In genomic region chr5:151254533-151254932, GRCh38 we compare ENCODE assay signal across 14 cellular contexts. TPM values are rescaled to one million over a fixed set of nuclear protein-coding genes. Genes with fewer than 3 reads are reported as not detected.
A peak's percentile ranks its signal among the peaks of the same experiment; 100 is the strongest.
DNase-seq lines count a peak whose midpoint lies in the region; ATAC-seq, FAIRE-seq and TF ChIP-seq lines count a peak whose summit lies in the region.
"Had no signal": no experiment of that assay in that cellular context is flagged by ENCODE, and none has a peak within 500 bp of the region (broad histone marks: within the 10 kb centered on the region; RNA-seq: fewer than 3 reads in every experiment).

No MANE protein-coding gene starts in this region.

- H3K27me3 Mint-ChIP-seq in CD14-positive monocyte (ENCODE audit: low read depth in 3 of 3) = peaks cover 0 to 2% (median 2%) of the 10 kb centered on the region in 3 donors
- peaks cover 1% of the 10 kb centered on the region for H3K27me3 Mint-ChIP-seq in IgD-negative memory B cell
- H3K27me3 Mint-ChIP-seq in brain = peaks cover 5% of the 10 kb centered on the region
- peaks cover 0 to 5% of the 10 kb centered on the region in 2 donors for H3K27me3 Mint-ChIP-seq in natural killer cell (ENCODE audit: low read depth in 2 of 2)

- H3K36me3 ChIP-seq in brain microvascular endothelial cell (replicated peaks) = no peaks in the 10 kb centered on the region
- no peaks in the 10 kb centered on the region for H3K36me3 ChIP-seq in pancreas
- H3K36me3 ChIP-seq in SJCRH30 = no peaks in the 10 kb centered on the region
- H3K36me3 ChIP-seq: BE2C had no signal

- H3K4me3 ChIP-seq in brain microvascular endothelial cell (ENCODE audit: low read depth, low read length) (no peak overlapping the region), pancreas (no peak overlapping the region), SJCRH30 (no peak overlapping the region)

- no peak for DNase-seq in CD14-positive monocyte (ENCODE audit: low spot score)
- no peak for DNase-seq in natural killer cell
- no peak for DNase-seq in brain microvascular endothelial cell
- no peak for DNase-seq in pancreas
- DNase-seq in glomerular visceral epithelial cell (ENCODE audit: extremely low spot score) = no peak
- DNase-seq in SJCRH30 = no peak
- DNase-seq: BE2C; effector CD4-positive, alpha-beta T cell; stimulated activated CD4-positive, alpha-beta T cell treated with anti-CD3 and anti-CD28 coated beads, Interleukin-15, amount 100 ng/mL, for 24 hours had no signal

- H3K9me3 Mint-ChIP-seq in CD14-positive monocyte (no peaks in the 10 kb centered on the region), IgD-negative memory B cell (no peaks in the 10 kb centered on the region), brain (no peaks in the 10 kb centered on the region), natural killer cell (no peaks in the 10 kb centered on the region)

- H3K27ac ChIP-seq in brain microvascular endothelial cell (no peak overlapping the region), pancreas (no peak overlapping the region), SJCRH30 (no peak overlapping the region)

- peak overlapping the region; percentile 96 to 99 for H3K4me3 Mint-ChIP-seq in CD14-positive monocyte
- H3K4me3 Mint-ChIP-seq in IgD-negative memory B cell = peak overlapping the region; percentile 93 to 99 (median 96)
- peak overlapping the region in 3 of 5 experiments; percentile 87 to 93 (median 90) for H3K4me3 Mint-ChIP-seq in brain
- peak overlapping the region; percentile 92 for H3K4me3 Mint-ChIP-seq in natural killer cell

- 61 to 66% methylated on average over 2 of the region's 2 CpGs for WGBS in pancreas, 2 donors

- in situ Hi-C loops in brain microvascular endothelial cell (cut with HindIII; ENCODE audit: low pct_ligation_motif_present, low sequenced_read_pairs) = no loop called here

- intact Hi-C loops in CD14-positive monocyte (cut with micrococcal nuclease) (loop anchor here in 1 of 2 donors (5.0 to 10.0 kb wide), 2 partner anchors 37 to 200 kb away; no protein-coding TSS in a partner anchor), natural killer cell (cut with micrococcal nuclease) (loop anchor here (5.0 to 10.0 kb wide), 2 partner anchors 42 to 520 kb away; partner anchors contain the start of gene G3BP1), pancreas (cut with DNase I) (no loop called here)

- H3K4me1 ChIP-seq in pancreas (peaks cover 0 to 8% (median 7%) of the 10 kb centered on the region in 3 donors), SJCRH30 (no peaks in the 10 kb centered on the region; the same call in 1 of the 2 replicates)
- H3K4me1 ChIP-seq: BE2C had no signal

- no peak for TF ChIP-seq CTCF in CD14-positive monocyte (IDR thresholded peaks at IDR 0.05)
- TF ChIP-seq CTCF in brain (conservative IDR thresholded peaks at IDR 0.05) = no peak
- TF ChIP-seq CTCF in natural killer cell (IDR thresholded peaks at IDR 0.05) = no peak
- no peak for TF ChIP-seq CTCF in brain microvascular endothelial cell (IDR thresholded peaks at IDR 0.05; ENCODE audit: low read depth, low read length, missing control alignments)
- no peak for TF ChIP-seq CTCF in pancreas (IDR thresholded peaks at IDR 0.05)

- FAIRE-seq in pancreas (lab: Jason Lieb, UNC) = no peak
- FAIRE-seq: G401.6 had no signal

- H3K9me3 ChIP-seq in pancreas (no peaks in the 10 kb centered on the region), SJCRH30 (replicated peaks) (no peaks in the 10 kb centered on the region)
- H3K9me3 ChIP-seq: BE2C had no signal

- ATAC-seq in natural killer cell (no peak), pancreas (no peak)
- ATAC-seq: left lobe of liver, Right ventricle myocardium inferior had no signal

- H3K27me3 ChIP-seq in brain microvascular endothelial cell (replicated peaks) (no peaks in the 10 kb centered on the region), pancreas (no peaks in the 10 kb centered on the region), SJCRH30 (no peaks in the 10 kb centered on the region)
- H3K27me3 ChIP-seq: BE2C had no signal

- H3K36me3 Mint-ChIP-seq in CD14-positive monocyte = peaks cover 12% of the 10 kb centered on the region in 2 donors
- no peaks in the 10 kb centered on the region for H3K36me3 Mint-ChIP-seq in IgD-negative memory B cell
- no peaks in the 10 kb centered on the region for H3K36me3 Mint-ChIP-seq in brain
- no peaks in the 10 kb centered on the region for H3K36me3 Mint-ChIP-seq in natural killer cell

- H3K27ac Mint-ChIP-seq in CD14-positive monocyte (peak overlapping the region; percentile 92 to 100 (median 97)), IgD-negative memory B cell (peak overlapping the region; percentile 87 to 99 (median 89)), brain (no peak overlapping the region), natural killer cell (no peak overlapping the region)

- H3K4me1 Mint-ChIP-seq in CD14-positive monocyte (peaks cover 70% of the 10 kb centered on the region), IgD-negative memory B cell (peaks cover 26 to 61% (median 58%) of the 10 kb centered on the region in 3 donors), brain (peaks cover 23% of the 10 kb centered on the region), natural killer cell (peaks cover 34 to 40% of the 10 kb centered on the region in 2 donors)

RNA-seq across cellular contexts. Expression of gene GM2A, which starts 1.5 kb away (rescaled TPM):
- 10 to 100 TPM; 28.0 to 57.9 TPM for polyA plus RNA-seq in CD14-positive monocyte
- polyA plus RNA-seq in IgD-negative memory B cell = 31.5 TPM
- polyA plus RNA-seq in brain (ENCODE audit: insufficient read depth, low read depth, low replicate concordance) = 21.7 TPM
- total RNA-seq in natural killer cell = 10 to 100 TPM in 2 of 3 donors, 1 to 10 TPM in 1; 9.6 to 15.9 (median 15.6) TPM
- total RNA-seq in pancreas = 10 to 100 TPM in 4 of 6 donors, 1 to 10 TPM in 2; 7.8 to 25.0 (median 13.1) TPM
- polyA plus RNA-seq in pancreas = 1 to 10 TPM; 6.4 to 7.9 TPM
- 1.7 and 2.0 TPM in 2 replicates for total RNA-seq in SJCRH30 (2014; rRNA removed; shearing (Covaris generic))

RNA-seq across cellular contexts. Expression of gene CCDC69, which starts 30.6 kb away (rescaled TPM):
- polyA plus RNA-seq in CD14-positive monocyte (10 to 100 TPM; 68.4 to 84.1 TPM), IgD-negative memory B cell (75.5 TPM), brain (ENCODE audit: insufficient read depth, low read depth, low replicate concordance) (3.6 TPM), pancreas (10 to 100 TPM in 1 of 2 donors, 1 to 10 TPM in 1; 8.1 to 29.4 TPM)
- total RNA-seq in natural killer cell (100 to 1,000 TPM; 181 to 227 (median 204) TPM), pancreas (10 to 100 TPM; 18.1 to 23.1 (median 20.4) TPM)
- total RNA-seq in SJCRH30 (2014; rRNA removed; shearing (Covaris generic)) = 0.08 and 0.10 TPM in 2 replicates

RNA-seq across cellular contexts. Expression of gene SLC36A3, which starts 49.0 kb away (rescaled TPM):
- polyA plus RNA-seq in CD14-positive monocyte (not detected), IgD-negative memory B cell (not detected), brain (ENCODE audit: insufficient read depth, low read depth, low replicate concordance) (not detected), pancreas (not detected)
- total RNA-seq in natural killer cell (not detected), pancreas (not detected)
- not detected in 2 replicates for total RNA-seq in SJCRH30 (2014; rRNA removed; shearing (Covaris generic))
- total RNA-seq: left lobe of liver, Right ventricle myocardium inferior had no signal

Comparison
In these comparisons a context has a peak if more than half of its experiments do, and no peak if none do; other contexts are left out.
1. H3K27ac Mint-ChIP-seq: peak in CD14-positive monocyte (7 of 7) and IgD-negative memory B cell (3 of 3); none in brain (0 of 5) and natural killer cell (0 of 2).
2. Peak in every context shown above with its lines, with median percentiles within 50 percentile points of each other: H3K4me3 Mint-ChIP-seq.